In genomic region chr1:5570931-5571330, GRCh38 we compare ENCODE assay signal across 26 cellular contexts.
DNase-seq lines count a peak whose midpoint lies in the region; ATAC-seq and TF ChIP-seq lines count a peak whose summit lies in the region.
"Had no signal": no experiment of that assay in that cellular context is flagged by ENCODE, and none has a peak within 500 bp of the region (broad histone marks: within the 10 kb centered on the region; RNA-seq: fewer than 3 reads in every experiment).

No MANE protein-coding gene starts in this region.

- H3K4me3 ChIP-seq in RWPE2 (ENCODE audit: severe bottlenecking) (no peak overlapping the region), mucosa of descending colon (no peak overlapping the region)
- H3K4me3 ChIP-seq: BLaER1 treated with 17β-estradiol and CSF1 and Interleukin-3, amounts not matched to agents 10 nM and 100 nM; K562; SJCRH30 had no signal

- no peaks in the 10 kb centered on the region for H3K4me1 Mint-ChIP-seq in activated T-helper 1 cell treated with anti-CD3 and anti-CD28 coated beads, Interleukin-12 subunit alpha, Interleukin-12 subunit beta, Interleukin-2, Interleukin-4 antibody, amounts not matched to agents 30 ng/mL and 10 ng/mL and 1 ng/mL, durations not matched to agents 14 hours and 24 hours and 36 hours (ENCODE audit: low read depth)

- H3K36me3 ChIP-seq in RWPE2 (ENCODE audit: low read depth) (no peaks in the 10 kb centered on the region), mucosa of descending colon (ENCODE audit: low read depth) (no peaks in the 10 kb centered on the region)
- H3K36me3 ChIP-seq: BLaER1 treated with 17β-estradiol and CSF1 and Interleukin-3, amounts not matched to agents 10 nM and 100 nM; SJCRH30 had no signal

- DNase-seq in H4 (ENCODE audit: low spot score) = peak; percentile 23
- DNase-seq in RWPE2 (ENCODE audit: low spot score) = no peak
- DNase-seq in mucosa of descending colon = no peak
- DNase-seq in GM03348 (ENCODE audit: low spot score) = no peak
- no peak for DNase-seq in activated T-helper 1 cell treated with anti-CD3 and anti-CD28 coated beads, Interleukin-12 subunit alpha, Interleukin-12 subunit beta, Interleukin-2, Interleukin-4 antibody, amounts not matched to agents 30 ng/mL and 10 ng/mL and 1 ng/mL, durations not matched to agents 14 hours and 24 hours and 36 hours (ENCODE audit: low spot score)
- no peak for DNase-seq in GM10266 (ENCODE audit: extremely low spot score)
- DNase-seq in NOMO-1 treated with dmso at 0.1 percent for 144 hours (lab: John Stamatoyannopoulos, UW; ENCODE audit: unreplicated experiment) = no peak
- DNase-seq: AML-193; CD4-positive, alpha-beta T cell; COR-L47; H7; Kasumi-1; NCI-H1417; NCI-H187; NCI-H2081 treated with DMSO at 0.1 percent for 48 hours; NCI-H2171; NCI-H226; NCI-H510A; NCI-H69; OCI-M1 had no signal

- H3K27me3 Mint-ChIP-seq in activated T-helper 1 cell treated with anti-CD3 and anti-CD28 coated beads, Interleukin-12 subunit alpha, Interleukin-12 subunit beta, Interleukin-2, Interleukin-4 antibody, amounts not matched to agents 30 ng/mL and 10 ng/mL and 1 ng/mL, durations not matched to agents 14 hours and 24 hours and 36 hours (ENCODE audit: insufficient read depth) = no peaks in the 10 kb centered on the region

- H3K4me1 ChIP-seq in RWPE2 (ENCODE audit: insufficient read depth, poor library complexity, severe bottlenecking) = no peaks in the 10 kb centered on the region
- H3K4me1 ChIP-seq in mucosa of descending colon (ENCODE audit: low read depth) = no peaks in the 10 kb centered on the region
- H3K4me1 ChIP-seq: SJCRH30 had no signal

- intact Hi-C loops in mucosa of descending colon (cut with DNase I, micrococcal nuclease) = no loop called here
- intact Hi-C loops in activated T-helper 1 cell treated with anti-CD3 and anti-CD28 coated beads, Interleukin-12 subunit alpha, Interleukin-12 subunit beta, Interleukin-2, Interleukin-4 antibody, amounts not matched to agents 30 ng/mL and 10 ng/mL and 1 ng/mL, durations not matched to agents 14 hours and 24 hours and 36 hours (cut with micrococcal nuclease) = no loop called here

- H3K27ac ChIP-seq in RWPE2 (ENCODE audit: poor library complexity, severe bottlenecking) = no peak overlapping the region
- H3K27ac ChIP-seq: BLaER1 treated with 17β-estradiol and CSF1 and Interleukin-3, amounts not matched to agents 10 nM and 100 nM; SJCRH30 had no signal

- no peaks in the 10 kb centered on the region for H3K27me3 ChIP-seq in RWPE2 (ENCODE audit: insufficient read depth, poor library complexity, severe bottlenecking)
- H3K27me3 ChIP-seq: BLaER1 treated with 17β-estradiol and CSF1 and Interleukin-3, amounts not matched to agents 10 nM and 100 nM had no signal

- H3K4me3 Mint-ChIP-seq in activated T-helper 1 cell treated with anti-CD3 and anti-CD28 coated beads, Interleukin-12 subunit alpha, Interleukin-12 subunit beta, Interleukin-2, Interleukin-4 antibody, amounts not matched to agents 30 ng/mL and 10 ng/mL and 1 ng/mL, durations not matched to agents 14 hours and 24 hours and 36 hours = no peak overlapping the region
- H3K4me3 Mint-ChIP-seq: CD4-positive, alpha-beta T cell had no signal

- TF ChIP-seq CTCF in RWPE2 (IDR thresholded peaks at IDR 0.05; ENCODE audit: poor library complexity, severe bottlenecking) (no peak), mucosa of descending colon (IDR thresholded peaks at IDR 0.05) (no peak), GM10266 (IDR thresholded peaks at IDR 0.05; ENCODE audit: control insufficient read depth, insufficient read depth, low read depth, missing control alignments) (no peak)

- peaks cover 10% of the 10 kb centered on the region for H3K9me3 Mint-ChIP-seq in activated T-helper 1 cell treated with anti-CD3 and anti-CD28 coated beads, Interleukin-12 subunit alpha, Interleukin-12 subunit beta, Interleukin-2, Interleukin-4 antibody, amounts not matched to agents 30 ng/mL and 10 ng/mL and 1 ng/mL, durations not matched to agents 14 hours and 24 hours and 36 hours
- H3K9me3 Mint-ChIP-seq: CD4-positive, alpha-beta T cell had no signal

- H3K27ac Mint-ChIP-seq in activated T-helper 1 cell treated with anti-CD3 and anti-CD28 coated beads, Interleukin-12 subunit alpha, Interleukin-12 subunit beta, Interleukin-2, Interleukin-4 antibody, amounts not matched to agents 30 ng/mL and 10 ng/mL and 1 ng/mL, durations not matched to agents 14 hours and 24 hours and 36 hours = no peak overlapping the region
- H3K27ac Mint-ChIP-seq: CD4-positive, alpha-beta T cell had no signal

- H3K36me3 Mint-ChIP-seq in activated T-helper 1 cell treated with anti-CD3 and anti-CD28 coated beads, Interleukin-12 subunit alpha, Interleukin-12 subunit beta, Interleukin-2, Interleukin-4 antibody, amounts not matched to agents 30 ng/mL and 10 ng/mL and 1 ng/mL, durations not matched to agents 14 hours and 24 hours and 36 hours (ENCODE audit: low read depth) = no peaks in the 10 kb centered on the region

- H3K9me3 ChIP-seq in RWPE2 (ENCODE audit: severe bottlenecking) (peaks cover 3% of the 10 kb centered on the region), mucosa of descending colon (peaks cover 10% of the 10 kb centered on the region)

- ATAC-seq in RWPE2 (ENCODE audit: low read depth) (peak; percentile 48; the same call in 2 of the 3 replicates), esophagus mucosa (peak; percentile 41), mucosa of descending colon (peak; percentile 32)
- ATAC-seq: K562, Right ventricle myocardium inferior, SK-N-SH treated with all-trans-retinoic acid at 6 μM for 48 hours had no signal
